ENCODE assay signal across 8 cellular contexts in the genomic region with DNA sequence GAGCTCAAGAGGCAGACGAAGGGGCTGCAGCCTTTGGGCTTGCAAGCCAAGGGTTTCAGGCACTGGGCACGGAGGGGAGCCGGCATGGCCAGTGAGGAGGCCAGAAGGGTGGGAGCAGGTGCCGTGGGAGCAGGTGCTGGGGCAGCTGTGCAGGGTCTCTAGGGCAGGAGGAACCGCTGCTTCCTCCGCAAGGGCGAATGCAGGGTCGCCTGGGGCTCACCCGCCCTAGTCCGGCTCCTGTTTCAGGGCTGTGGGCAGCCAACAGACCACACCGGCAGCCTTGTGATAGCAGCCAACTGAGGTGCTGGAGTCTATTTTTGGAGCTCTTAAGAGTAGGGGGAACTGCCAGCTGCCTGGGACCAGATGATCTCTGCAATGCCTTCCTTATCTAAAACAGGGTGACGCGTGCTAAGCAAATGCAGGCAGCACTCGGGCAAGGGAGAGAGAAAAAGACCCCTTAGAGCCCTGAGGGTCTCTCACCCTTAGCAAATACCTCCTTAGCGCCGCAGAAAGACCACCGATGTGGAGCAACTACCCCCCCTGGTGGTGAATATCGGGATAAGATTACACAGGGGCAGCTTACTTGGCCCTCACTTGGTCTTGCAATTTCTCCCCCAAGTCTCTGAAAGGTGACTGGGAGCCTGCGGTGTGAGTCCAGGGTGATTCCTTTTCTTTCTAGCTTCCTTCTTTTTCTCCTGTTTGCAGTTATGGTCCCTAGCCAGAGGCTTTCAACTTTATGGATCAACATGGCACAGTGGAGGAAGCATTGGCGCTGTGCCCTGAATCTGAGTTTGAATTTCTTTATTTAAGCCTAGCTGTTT.
DNase-seq lines count a peak whose midpoint lies in the region; ATAC-seq and TF ChIP-seq lines count a peak whose summit lies in the region.

No MANE protein-coding gene starts in this region.

- H3K9me3 Mint-ChIP-seq in memory B cell, result no peaks in the 10 kb centered on the region

- no peaks in the 10 kb centered on the region for H3K36me3 Mint-ChIP-seq in memory B cell

- POLR2A ChIA-PET in GM10248 (lab: Yijun Ruan, JAX), result interaction anchor here (0.9 kb wide), 1 partner anchor 29 kb away, joined by 5 read pairs; a partner anchor contains a TSS

- H3K27ac Mint-ChIP-seq in memory B cell, result no peak overlapping the region

- TF ChIP-seq CTCF in GM10248 (IDR thresholded peaks at IDR 0.05; ENCODE audit: control extremely low read depth, extremely low read depth, low read depth, missing control alignments), result peak; percentile 66

- CTCF ChIA-PET in GM10248 (lab: Yijun Ruan, JAX), result interaction anchor here (0.7 to 30.1 kb wide), 78 partner anchors 6 to 605 kb away, joined by 3 to 637 read pairs (median 6); a partner anchor contains a TSS

- H3K27me3 Mint-ChIP-seq in memory B cell, result peaks cover 16% of the 10 kb centered on the region

- H3K4me3 Mint-ChIP-seq in memory B cell, result peak overlapping the region; percentile 52

- DNase-seq in GM10248 (ENCODE audit: extremely low spot score) (peak; percentile 78), NCI-H69 (lab: John Stamatoyannopoulos, UW) (peak; percentile 62), memory B cell (ENCODE audit: low spot score in 2 of 2) (peak; percentile 76 to 81)
- peak; percentile 53 to 71 for DNase-seq in activated CD4-positive, alpha-beta T cell treated with anti-CD3 and anti-CD28 coated beads, Interleukin-2, amount 50 U/mL, for 24 hours (ENCODE audit: low read depth in 1 of 2, low spot score in 1 of 2)
- peak; percentile 63 for DNase-seq in effector CD8-positive, alpha-beta T cell (lab: John Stamatoyannopoulos, UW)
- peak; percentile 36 to 54 for DNase-seq in stimulated activated CD8-positive, alpha-beta memory T cell treated with anti-CD3 and anti-CD28 coated beads, Interleukin-2, amount 100 ng/mL, for 1 hour (ENCODE audit: low read depth in 2 of 2)

- ATAC-seq in HG03175 (IDR thresholded peaks at IDR 0.05; ENCODE audit: unreplicated experiment), result peak; percentile 57
- ATAC-seq in memory B cell (ENCODE audit: low read depth), result peak; percentile 85
- no peak for ATAC-seq in GM19467 (IDR thresholded peaks at IDR 0.05; ENCODE audit: unreplicated experiment)

- peaks cover 12% of the 10 kb centered on the region for H3K4me1 Mint-ChIP-seq in memory B cell
